Comparison of ENCODE assay signal across 1 cellular context in the genomic region with DNA sequence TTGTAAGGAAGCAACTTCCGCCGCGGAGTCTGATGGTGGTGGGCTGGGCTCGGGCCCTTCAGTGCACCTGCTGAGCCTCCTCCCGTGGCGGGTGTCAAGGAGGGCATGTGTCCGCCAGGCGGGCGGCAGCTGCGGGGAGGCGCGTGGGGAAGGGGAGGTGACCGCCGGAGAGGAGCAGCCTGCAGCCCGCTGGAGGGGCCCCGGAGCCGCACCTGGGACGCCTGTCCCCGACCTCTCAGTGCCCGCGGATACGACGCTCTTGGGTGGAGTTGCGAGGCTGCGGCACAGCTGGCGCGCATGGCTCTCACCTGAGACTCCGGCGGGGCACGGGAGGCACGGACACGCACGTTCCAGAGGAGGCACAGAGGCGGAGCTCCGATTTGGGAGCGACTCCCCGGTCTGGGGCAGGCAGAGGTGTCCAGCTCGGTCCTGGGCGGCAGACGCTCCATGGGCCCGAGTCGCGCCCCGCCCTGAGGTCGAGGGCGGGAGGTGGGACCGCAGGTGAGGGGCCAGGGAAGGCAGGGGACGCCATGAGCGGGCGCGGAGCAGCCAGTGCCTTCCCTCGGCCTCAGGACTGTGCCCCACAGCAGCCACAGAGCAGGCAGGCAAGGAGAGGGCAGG.
TF ChIP-seq lines count a peak whose summit lies in the region.

No MANE protein-coding gene starts in this region.

TF ChIP-seq in WTC11, 78 proteins besides CTCF, POLR2A, EP300 and RAD21 (continued from another document):
- no peak for TF ChIP-seq ZNF396 (CRISPR knock-in tag; IDR thresholded peaks at IDR 0.05; ENCODE audit: borderline replicate concordance)
